Comparison of ENCODE assay signal across 8 cellular contexts in genomic region chr10:110138197-110138812, GRCh38.
DNase-seq lines count a peak whose midpoint lies in the region; ATAC-seq and TF ChIP-seq lines count a peak whose summit lies in the region.

No MANE protein-coding gene starts in this region.

- peak; percentile 48 for ATAC-seq in HG03378 (IDR thresholded peaks at IDR 0.05; ENCODE audit: unreplicated experiment)
- ATAC-seq in left colon, result peak; percentile 42

- TF ChIP-seq CTCF in GM13977 (IDR thresholded peaks at IDR 0.05; ENCODE audit: extremely low read depth, insufficient read depth, missing control alignments) (peak; percentile 43), cardiac fibroblast (IDR thresholded peaks at IDR 0.05; ENCODE audit: low read depth, low read length) (peak; percentile 59), transverse colon (IDR thresholded peaks at IDR 0.05) (peak; percentile 62 to 70 (median 66))

- DNase-seq in AML-193 (lab: John Stamatoyannopoulos, UW), result peak; percentile 88 to 92
- peak; percentile 65 for DNase-seq in GM13977 (ENCODE audit: low spot score)
- peak; percentile 58 to 89 for DNase-seq in NOMO-1 (lab: John Stamatoyannopoulos, UW; ENCODE audit: unreplicated experiment in 2 of 2)
- DNase-seq in cardiac fibroblast (ENCODE audit: low read depth in 2 of 2), result peak; percentile 80 to 82
- no peak for DNase-seq in left colon
- no peak for DNase-seq in transverse colon
- DNase-seq in activated CD8-positive, alpha-beta memory T cell treated with anti-CD3 and anti-CD28 coated beads, Interleukin-2, amount 50 U/mL, for 48 hours, result no peak

- H3K36me3 ChIP-seq in transverse colon, result peaks cover 0 to 10% (median 0%) of the 10 kb centered on the region in 4 donors

- intact Hi-C loops in left colon (cut with DNase I, micrococcal nuclease), result loop anchor here (5.0 to 10.0 kb wide), 2 partner anchors 144 to 254 kb away; no protein-coding TSS in a partner anchor
- intact Hi-C loops in transverse colon (cut with DNase I; ENCODE audit: low total_unique reads), result loop anchor here (5.0 kb wide), 2 partner anchors 54 to 139 kb away; no protein-coding TSS in a partner anchor

- 60 to 70% methylated on average over 5 of the region's 5 CpGs for WGBS in transverse colon (ENCODE audit: low coverage in 1 of 2), 2 donors

- H3K27ac ChIP-seq in transverse colon, result peak overlapping the region in 1 of 4 donors; percentile 55

- H3K4me1 ChIP-seq in transverse colon, result peaks cover 9 to 39% (median 25%) of the 10 kb centered on the region in 4 donors

- in situ Hi-C loops in GM13977 (cut with MboI; ENCODE audit: low pct_unique_long_range_greater_than_20kb, low sequenced_read_pairs, unreplicated experiment), result loop anchor here (5.0 to 25.0 kb wide), 3 partner anchors 139 to 424 kb away; partner anchors contain the start of gene SMC3
- in situ Hi-C loops in transverse colon (cut with MboI; ENCODE audit: low pct_ligation_motif_present in 1 of 4, low pct_unique_long_range_greater_than_20kb in 1 of 4, low sequenced_read_pairs in 3 of 4), result loop anchor here (5.0 to 25.0 kb wide), 4 partner anchors 144 to 424 kb away; partner anchors contain the start of gene SMC3 (in 1 of the 4)

- H3K9me3 ChIP-seq in transverse colon, result no peaks in the 10 kb centered on the region

- no peak for TF ChIP-seq POLR2A in transverse colon (IDR thresholded peaks at IDR 0.05)

- TF ChIP-seq EP300 in transverse colon (IDR thresholded peaks at IDR 0.05; ENCODE audit: low read depth), result no peak

- H3K4me3 ChIP-seq in cardiac fibroblast (replicated peaks in 1 of 2; ENCODE audit: low read depth in 2 of 2, low read length in 2 of 2) (no peak overlapping the region), transverse colon (no peak overlapping the region)

- H3K27me3 ChIP-seq in transverse colon, result no peaks in the 10 kb centered on the region

Comparison
In these comparisons a context has a peak if more than half of its experiments do, and no peak if none do; other contexts are left out.
1. DNase-seq: peak in AML-193 (2 of 2), GM13977 (single experiment), NOMO-1 (2 of 2) and cardiac fibroblast (2 of 2); none in left colon (0 of 2), transverse colon (single experiment) and activated CD8-positive, alpha-beta memory T cell treated with anti-CD3 and anti-CD28 coated beads, Interleukin-2, amount 50 U/mL, for 48 hours (single experiment).
2. Peak in every context shown above with its lines, with median percentiles within 50 percentile points of each other: CTCF ChIP-seq.